ENCODE assay signal across 8 cellular contexts in the genomic region with DNA sequence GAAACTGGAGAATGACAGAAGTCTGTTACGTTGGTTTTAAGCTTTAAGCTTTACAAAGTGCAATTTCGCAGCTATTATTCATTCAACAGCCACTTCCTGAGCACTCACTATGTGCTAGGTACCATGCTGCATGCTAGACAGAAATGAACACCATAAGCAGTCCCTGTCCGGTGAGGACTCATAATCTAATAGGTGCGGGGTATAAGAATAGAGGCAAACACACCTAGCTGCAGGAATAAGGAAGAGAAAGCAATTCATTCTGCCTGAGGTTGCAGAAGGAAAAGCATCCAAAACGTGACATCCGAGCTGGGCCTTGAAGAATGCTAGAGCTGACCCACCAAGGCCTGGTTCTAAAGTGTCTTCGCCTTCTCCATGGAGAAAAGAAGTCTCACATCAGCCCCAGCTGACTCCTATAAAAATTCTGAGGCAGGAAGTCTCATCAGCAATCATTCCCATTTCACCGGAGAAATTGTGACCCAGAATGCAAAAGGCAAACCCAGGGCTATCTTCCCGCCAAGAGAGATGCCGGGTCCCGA. TPM values are rescaled to one million over a fixed set of nuclear protein-coding genes. Genes with fewer than 3 reads are reported as not detected.
DNase-seq lines count a peak whose midpoint lies in the region; TF ChIP-seq lines count a peak whose summit lies in the region.

No MANE protein-coding gene starts in this region.

- H3K4me3 ChIP-seq in PC-9 (peak overlapping the region; percentile 79), endodermal cell (ENCODE audit: low read length) (peak overlapping the region; percentile 98), neutrophil (ENCODE audit: low read depth in 1 of 2, low read length in 1 of 2) (peak overlapping the region; percentile 87 to 93)

- H3K27ac ChIP-seq in PC-9 (peak overlapping the region; percentile 51), endodermal cell (ENCODE audit: low read depth, low read length) (no peak overlapping the region), neutrophil (peak overlapping the region; percentile 82)

- no peaks in the 10 kb centered on the region for H3K9me2 ChIP-seq in PC-9 (ENCODE audit: insufficient read depth)

- intact Hi-C loops in PC-9 (cut with micrococcal nuclease; ENCODE audit: unreplicated experiment), result loop anchor here (1.0 to 5.0 kb wide), 4 partner anchors 54 to 362 kb away; partner anchors contain the start of genes C9orf43, CDC26, POLE3 and PRPF4

- no peaks in the 10 kb centered on the region; the same call in 1 of the 2 replicates for H3F3A ChIP-seq in PC-9 (ENCODE audit: insufficient read depth, low read depth)

- H3K27me3 ChIP-seq in PC-9 (ENCODE audit: insufficient read depth, low read depth) (no peaks in the 10 kb centered on the region), endodermal cell (ENCODE audit: control insufficient read depth, insufficient read depth, low read length, poor library complexity, severe bottlenecking) (no peaks in the 10 kb centered on the region), neutrophil (no peaks in the 10 kb centered on the region)

- peak; percentile 32 for DNase-seq in DMS53 (lab: John Stamatoyannopoulos, UW)
- no peak for DNase-seq in DMS53 treated with DMSO at 0.1 percent for 48 hours (lab: John Stamatoyannopoulos, UW; ENCODE audit: unreplicated experiment)
- DNase-seq in PC-9, result no peak
- DNase-seq in endodermal cell, result no peak
- no peak for DNase-seq in SKM-1 (lab: John Stamatoyannopoulos, UW; ENCODE audit: unreplicated experiment)
- no peak for DNase-seq in GM19238 (ENCODE audit: insufficient read length, low spot score)
- no peak for DNase-seq in NOMO-1 treated with dmso at 0.1 percent for 144 hours (lab: John Stamatoyannopoulos, UW; ENCODE audit: unreplicated experiment)

- H3K9me3 Mint-ChIP-seq in endodermal cell, result no peaks in the 10 kb centered on the region

- peak overlapping the region; percentile 99 for H2AFZ ChIP-seq in PC-9

- peak overlapping the region; percentile 96 for H3K4me3 Mint-ChIP-seq in endodermal cell

- H3K9me3 ChIP-seq in PC-9 (ENCODE audit: insufficient read depth, low read depth) (no peaks in the 10 kb centered on the region), endodermal cell (ENCODE audit: control insufficient read depth, low read length) (no peaks in the 10 kb centered on the region), neutrophil (no peaks in the 10 kb centered on the region)

- CTCF ChIA-PET in PC-9 (lab: Charles Lee), result interaction anchor here (0.6 to 2.2 kb wide), 3 partner anchors 49 to 373 kb away, joined by 5 to 9 read pairs (median 5); partner anchors contain the start of genes CDC26 and PRPF4

- peaks cover 65% of the 10 kb centered on the region for H3K79me2 ChIP-seq in PC-9 (ENCODE audit: low read depth)

- 8 to 20% methylated on average over 6 to 11 of the region's 11 CpGs for WGBS in endodermal cell (ENCODE audit: insufficient coverage in 1 of 2, insufficient read length in 1 of 2), 2 experiments

- H3K4me2 ChIP-seq in PC-9, result peak overlapping the region; percentile 100

- peak overlapping the region; percentile 97 for H3K27ac Mint-ChIP-seq in endodermal cell

- H3K27me3 Mint-ChIP-seq in endodermal cell (ENCODE audit: insufficient read depth), result no peaks in the 10 kb centered on the region

- H3K9ac ChIP-seq in endodermal cell (ENCODE audit: extremely low read depth, low read length, poor library complexity, severe bottlenecking), result peak overlapping the region; percentile 59

- BruUV-seq in PC-9 (replicated peaks; lab: Mats Ljungman, UMichigan), result TSS peak; percentile 71

- peaks cover 29% of the 10 kb centered on the region for H3K4me1 ChIP-seq in PC-9 (replicated peaks; ENCODE audit: insufficient read depth)
- peaks cover 4% of the 10 kb centered on the region for H3K4me1 ChIP-seq in endodermal cell (ENCODE audit: control insufficient read depth, insufficient read depth, low read length)
- H3K4me1 ChIP-seq in neutrophil (ENCODE audit: control insufficient read depth in 1 of 2, insufficient read depth in 1 of 2, low read depth in 1 of 2, low read length in 1 of 2), result peaks cover 71 to 72% of the 10 kb centered on the region in 2 experiments

- peaks cover 4% of the 10 kb centered on the region; the same call in 1 of the 2 replicates for H3K36me3 ChIP-seq in PC-9 (ENCODE audit: low read depth)
- H3K36me3 ChIP-seq in endodermal cell (ENCODE audit: control insufficient read depth, insufficient read depth, low read length), result peaks cover 9% of the 10 kb centered on the region
- no peaks in the 10 kb centered on the region for H3K36me3 ChIP-seq in neutrophil

- H3K36me3 Mint-ChIP-seq in endodermal cell (ENCODE audit: low read depth), result no peaks in the 10 kb centered on the region

- TF ChIP-seq CTCF in PC-9 (conservative IDR thresholded peaks at IDR 0.05) (no peak), endodermal cell (conservative IDR thresholded peaks at IDR 0.05) (no peak), neutrophil (IDR thresholded peaks at IDR 0.05) (no peak)

- POLR2A ChIA-PET in PC-9 (lab: Charles Lee; ENCODE audit: unreplicated experiment), result interaction anchor here (0.6 to 0.8 kb wide), 5 partner anchors 70 to 504 kb away, joined by 3 to 6 read pairs (median 4); partner anchors contain the start of genes C9orf43, POLE3 and SLC31A2

- H3K4me1 Mint-ChIP-seq in endodermal cell, result peaks cover 29% of the 10 kb centered on the region

- H4K20me1 ChIP-seq in PC-9 (ENCODE audit: insufficient read depth), result no peaks in the 10 kb centered on the region

RNA-seq across cellular contexts. Expression of gene FKBP15, which starts 0.5 kb away (rescaled TPM):
- 23.3 and 33.5 TPM in 2 replicates for total RNA-seq in PC-9 (2021)
- total RNA-seq in endodermal cell, result 10 to 100 TPM; 17.1 to 19.6 TPM
- 15.6 TPM for polyA plus RNA-seq in endodermal cell (2013, experiment 1 of 2)
- polyA plus RNA-seq in endodermal cell (2013, experiment 2 of 2), result 15.2 TPM

RNA-seq across cellular contexts. Expression of gene SLC31A1, which starts 0.8 kb away (rescaled TPM):
- total RNA-seq in PC-9 (2021) (24.9 and 27.2 TPM in 2 replicates), endodermal cell (10 to 100 TPM; 29.1 to 32.4 TPM)
- polyA plus RNA-seq in endodermal cell (2013, experiment 1 of 2), result 20.6 TPM
- 22.7 TPM for polyA plus RNA-seq in endodermal cell (2013, experiment 2 of 2)

RNA-seq across cellular contexts. Expression of gene CDC26, which starts 54.8 kb away (rescaled TPM):
- 40.4 and 43.4 TPM in 2 replicates for total RNA-seq in PC-9 (2021)
- total RNA-seq in endodermal cell, result 10 to 100 TPM; 34.7 to 39.7 TPM
- 32.5 TPM for polyA plus RNA-seq in endodermal cell (2013, experiment 1 of 2)
- polyA plus RNA-seq in endodermal cell (2013, experiment 2 of 2), result 33.9 TPM

RNA-seq across cellular contexts. Expression of gene PRPF4, which starts 54.9 kb away (rescaled TPM):
- total RNA-seq in PC-9 (2021), result 31.6 and 36.3 TPM in 2 replicates
- 10 to 100 TPM; 35.7 to 36.0 TPM for total RNA-seq in endodermal cell
- polyA plus RNA-seq in endodermal cell (2013, experiment 1 of 2), result 28.4 TPM
- 26.7 TPM for polyA plus RNA-seq in endodermal cell (2013, experiment 2 of 2)
